8 cellular contexts compared by ENCODE assay signal in the genomic region with DNA sequence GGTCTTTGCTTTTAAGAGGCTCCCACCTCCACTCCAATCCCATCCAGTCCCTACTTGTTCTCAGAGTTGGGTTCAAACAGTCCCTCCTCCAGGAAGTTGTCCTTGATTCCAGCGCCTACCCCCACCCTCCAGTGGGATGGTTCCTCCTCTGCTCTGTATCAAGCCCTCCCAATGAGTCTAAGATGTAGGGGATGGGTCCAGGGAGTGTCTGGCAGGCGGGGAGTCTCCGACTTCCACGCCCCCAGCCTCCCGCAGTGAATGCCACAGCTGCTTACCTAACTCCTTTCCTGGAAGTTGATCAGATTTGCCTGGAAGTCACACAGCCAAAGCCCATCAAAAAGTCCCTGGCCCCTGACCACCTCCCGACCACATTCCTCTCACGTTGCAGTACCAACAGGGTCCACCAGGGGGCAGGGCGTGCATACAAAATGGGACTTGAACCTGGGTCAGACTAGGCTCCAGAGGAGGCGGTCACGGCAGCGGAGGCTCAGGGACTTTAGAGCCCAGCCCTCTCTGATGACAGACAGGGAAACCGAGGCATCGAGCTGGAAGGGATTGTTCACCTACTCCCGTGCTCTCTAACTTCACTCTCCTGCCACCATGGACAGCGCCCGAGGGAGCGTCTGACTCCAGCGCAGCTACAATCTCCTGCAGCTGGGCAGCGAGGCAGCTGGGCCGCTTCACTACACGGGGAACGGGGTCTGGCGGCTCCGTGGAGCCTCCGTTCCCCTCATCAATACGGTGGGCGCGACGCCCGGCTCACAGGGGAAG. TPM values are rescaled to one million over a fixed set of nuclear protein-coding genes. Genes with fewer than 3 reads are reported as not detected.
DNase-seq lines count a peak whose midpoint lies in the region; ATAC-seq, FAIRE-seq and TF ChIP-seq lines count a peak whose summit lies in the region.

No MANE protein-coding gene starts in this region.

- FAIRE-seq in GM18507 (lab: Jason Lieb, UNC): peak; percentile 84

- TF ChIP-seq POLR2A in breast epithelium (IDR thresholded peaks at IDR 0.05): no peak

- H3K27me3 ChIP-seq in WERI-Rb-1 (ENCODE audit: insufficient read depth, low read depth, severe bottlenecking): no peaks in the 10 kb centered on the region
- peaks cover 0 to 14% of the 10 kb centered on the region in 2 donors for H3K27me3 ChIP-seq in breast epithelium

- intact Hi-C loops in breast epithelium (cut with DNase I; ENCODE audit: low total_unique reads): no loop called here

- H3K9me3 ChIP-seq in WERI-Rb-1 (ENCODE audit: severe bottlenecking): no peaks in the 10 kb centered on the region
- H3K9me3 ChIP-seq in breast epithelium: no peaks in the 10 kb centered on the region

- H3K36me3 ChIP-seq in WERI-Rb-1 (no peaks in the 10 kb centered on the region), breast epithelium (no peaks in the 10 kb centered on the region)

- TF ChIP-seq CTCF in WERI-Rb-1 (IDR thresholded peaks at IDR 0.05; ENCODE audit: low read depth, low read length): peak; percentile 96
- TF ChIP-seq CTCF in breast epithelium (IDR thresholded peaks at IDR 0.05): peak; percentile 83 to 96 (median 83)

- no peaks in the 10 kb centered on the region for H3K4me1 ChIP-seq in breast epithelium

- DNase-seq in A172 (ENCODE audit: low spot score) (peak; percentile 45), GM18507 (ENCODE audit: extremely low spot score, insufficient read length, low read depth) (peak; percentile 58), NCI-H1417 treated with DMSO at 0.1 percent for 48 hours (lab: John Stamatoyannopoulos, UW) (peak; percentile 18), WERI-Rb-1 (peak; percentile 91), breast epithelium (ENCODE audit: low spot score in 2 of 2) (peak; percentile 26 to 78), iPS-NIHi7 (ENCODE audit: extremely low spot score) (peak; percentile 91)
- peak; percentile 62 to 89 (median 69) for DNase-seq in stimulated activated CD4-positive, alpha-beta T cell treated with anti-CD3 and anti-CD28 coated beads, Interleukin-12 subunit alpha, Interleukin-12 subunit beta, amount 100 ng/mL, for 48 hours (ENCODE audit: low read depth in 2 of 3, low spot score in 1 of 3)

- H3K4me3 ChIP-seq in WERI-Rb-1 (ENCODE audit: low read depth, low read length) (peak overlapping the region; percentile 54), breast epithelium (no peak overlapping the region)

- ATAC-seq in GM21723 (IDR thresholded peaks at IDR 0.05; ENCODE audit: unreplicated experiment): no peak

- H3K27ac ChIP-seq in WERI-Rb-1: no peak overlapping the region
- no peak overlapping the region for H3K27ac ChIP-seq in breast epithelium

RNA-seq across cellular contexts. Expression of a gene that starts 25.0 kb away (rescaled TPM):
- 22.4 and 23.9 TPM in 2 replicates for total RNA-seq in A172 (2014; rRNA removed; shearing (Covaris generic))
- total RNA-seq in breast epithelium: 10 to 100 TPM in 2 of 3 donors, 1 to 10 TPM in 1; 9.8 to 15.1 (median 14.8) TPM

Comparison
In these comparisons a context has a peak if more than half of its experiments do, and no peak if none do; other contexts are left out.
1. DNase-seq: peak in every context shown above with its lines; median percentile 91 in WERI-Rb-1; 91 in iPS-NIHi7; 69 in stimulated activated CD4-positive, alpha-beta T cell treated with anti-CD3 and anti-CD28 coated beads, Interleukin-12 subunit alpha, Interleukin-12 subunit beta, amount 100 ng/mL, for 48 hours; 58 in GM18507; 52 in breast epithelium; 45 in A172; 18 in NCI-H1417 treated with DMSO at 0.1 percent for 48 hours.